27 cellular contexts compared by ENCODE assay signal in the genomic region with DNA sequence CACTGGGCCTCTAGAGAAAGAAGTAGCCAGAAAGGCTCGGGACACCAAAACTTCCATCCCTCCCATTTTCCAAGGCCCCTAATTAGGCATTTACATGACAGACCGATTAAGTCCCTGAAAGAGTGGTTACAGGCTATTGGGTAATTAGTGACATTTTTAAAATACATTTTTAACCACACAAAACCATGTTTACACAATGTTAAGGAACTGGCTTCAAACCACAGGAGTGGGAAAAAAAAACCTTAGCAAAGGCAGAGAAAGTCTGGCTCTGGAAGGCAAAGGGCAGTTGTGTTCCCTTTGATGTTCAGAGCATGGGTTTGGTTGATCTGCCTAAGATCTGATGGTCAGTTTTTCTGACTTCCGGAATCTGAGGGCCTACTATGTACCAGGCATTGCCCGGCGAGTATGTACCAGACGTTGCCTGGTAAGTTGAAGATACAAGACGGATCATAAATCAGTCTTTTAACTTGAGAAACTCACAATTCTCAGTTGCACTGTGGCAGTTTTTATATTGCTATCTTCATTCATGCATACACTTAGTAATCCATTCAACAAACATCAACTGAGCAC.
DNase-seq lines count a peak whose midpoint lies in the region; ATAC-seq, FAIRE-seq and TF ChIP-seq lines count a peak whose summit lies in the region.
"Had no signal": no experiment of that assay in that cellular context is flagged by ENCODE, and none has a peak within 500 bp of the region (broad histone marks: within the 10 kb centered on the region; RNA-seq: fewer than 3 reads in every experiment).

No MANE protein-coding gene starts in this region.

- H3K36me3 ChIP-seq in adipocyte (ENCODE audit: control insufficient read depth, insufficient read depth, low read length, severe bottlenecking) = no peaks in the 10 kb centered on the region
- H3K36me3 ChIP-seq: BLaER1 had no signal

- ATAC-seq in GM21367 (IDR thresholded peaks at IDR 0.05; ENCODE audit: unreplicated experiment) (no peak), HG03378 (IDR thresholded peaks at IDR 0.05; ENCODE audit: unreplicated experiment) (no peak), GM18498 (IDR thresholded peaks at IDR 0.05; ENCODE audit: unreplicated experiment) (no peak)
- ATAC-seq: GM12878, GM23338, HCT116, PC-3 had no signal

- H3K4me3 ChIP-seq in adipocyte (ENCODE audit: low read length) = no peak overlapping the region
- H3K4me3 ChIP-seq in fibroblast of villous mesenchyme (ENCODE audit: low read depth, low read length) = no peak overlapping the region
- H3K4me3 ChIP-seq: BLaER1, GM12878, GM23338, SK-N-MC had no signal

- H3K4me1 ChIP-seq in adipocyte (ENCODE audit: control insufficient read depth, insufficient read depth, low read length) = no peaks in the 10 kb centered on the region
- H3K4me1 ChIP-seq: BLaER1 had no signal

- TF ChIP-seq CTCF in AG09319 (IDR thresholded peaks at IDR 0.05; ENCODE audit: low read depth, low read length) (no peak), fibroblast of villous mesenchyme (IDR thresholded peaks at IDR 0.05; ENCODE audit: insufficient read depth, low read depth, low read length) (no peak)

- no peak overlapping the region for H3K9ac ChIP-seq in adipocyte (ENCODE audit: low read length)
- H3K9ac ChIP-seq: BLaER1, KMS-11 had no signal

- no peak for FAIRE-seq in urothelium cell line (lab: Jason Lieb, UNC)
- FAIRE-seq: A204.1, GM12878, HTR-8/SVneo had no signal

- H3K27me3 ChIP-seq in adipocyte (replicated peaks; ENCODE audit: control insufficient read depth, insufficient read depth, low read length) = peaks cover 16% of the 10 kb centered on the region
- H3K27me3 ChIP-seq: BLaER1 had no signal

- DNase-seq in AG09319 (ENCODE audit: extremely low read depth, low read depth) = peak; percentile 14
- peak; percentile 54 for DNase-seq in H4 (ENCODE audit: low spot score)
- peak; percentile 37 for DNase-seq in adipocyte (ENCODE audit: low read depth)
- DNase-seq in fibroblast of villous mesenchyme (ENCODE audit: low read depth) = peak; percentile 22
- no peak for DNase-seq in urothelium cell line (ENCODE audit: low spot score)
- DNase-seq: CD4-positive, alpha-beta T cell; COR-L47; DMS79; IMR-90; NCI-H1417 treated with DMSO at 0.1 percent for 48 hours; NCI-H187; NCI-H446; NCI-H526 treated with DMSO at 0.1 percent for 48 hours; PC-3; RPMI8226; SHP77 treated with DMSO at 0.1 percent for 48 hours had no signal

- H3K9me3 ChIP-seq in adipocyte (ENCODE audit: control insufficient read depth, low read length) = no peaks in the 10 kb centered on the region
- H3K9me3 ChIP-seq: BLaER1 had no signal
